26 cellular contexts compared by ENCODE assay signal in the genomic region with DNA sequence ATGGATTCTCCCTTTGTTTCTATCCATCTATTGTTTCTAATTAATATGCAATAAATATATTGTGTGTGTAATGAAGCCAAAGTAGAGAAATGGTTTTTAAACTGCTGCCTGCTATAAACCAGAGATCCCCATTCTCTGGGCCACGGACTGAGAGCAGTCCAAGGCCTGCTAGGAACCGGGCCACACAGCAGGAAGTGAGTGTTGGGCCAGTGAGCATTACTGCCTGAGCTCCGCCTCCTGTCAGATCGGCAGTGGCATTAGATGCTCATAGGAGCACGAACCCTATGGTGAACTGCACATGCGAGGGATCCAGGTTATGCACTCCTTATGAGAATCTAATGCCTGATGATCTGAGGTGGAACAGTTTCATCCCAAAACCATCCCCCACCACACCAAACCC.
DNase-seq lines count a peak whose midpoint lies in the region; ATAC-seq, FAIRE-seq and TF ChIP-seq lines count a peak whose summit lies in the region.
"Had no signal": no experiment of that assay in that cellular context is flagged by ENCODE, and none has a peak within 500 bp of the region (broad histone marks: within the 10 kb centered on the region; RNA-seq: fewer than 3 reads in every experiment).

No MANE protein-coding gene starts in this region.

- H3K27me3 Mint-ChIP-seq in CD4-positive, CD25-positive, alpha-beta regulatory T cell = peaks cover 13% of the 10 kb centered on the region
- peaks cover 34% of the 10 kb centered on the region for H3K27me3 Mint-ChIP-seq in astrocyte (ENCODE audit: low read depth, unreplicated experiment)
- H3K27me3 Mint-ChIP-seq in stimulated activated memory B cell treated with anti-CD40 and anti-IgM and Interleukin-4, amounts not matched to agents 10 μg/mL and 1 μg/mL and 100 μg/mL, for 72 hours = peaks cover 29% of the 10 kb centered on the region
- H3K27me3 Mint-ChIP-seq: activated CD4-positive, alpha-beta memory T cell treated with anti-CD3 and anti-CD28 coated beads for 36 hours had no signal

- peaks cover 36% of the 10 kb centered on the region for H3K4me1 ChIP-seq in CD4-positive, CD25-positive, alpha-beta regulatory T cell (ENCODE audit: control insufficient read depth, insufficient read depth, low read length, poor library complexity, severe bottlenecking)
- peaks cover 6% of the 10 kb centered on the region for H3K4me1 ChIP-seq in astrocyte (ENCODE audit: insufficient read depth, low read length)
- peaks cover 0 to 11% of the 10 kb centered on the region in 2 donors for H3K4me1 ChIP-seq in small intestine (ENCODE audit: control insufficient read depth in 2 of 2, insufficient read depth in 1 of 2, low read depth in 1 of 2, low read length in 1 of 2)
- H3K4me1 ChIP-seq: neural progenitor cell, parathyroid adenoma, stomach, thyroid gland had no signal

- H3K4me1 Mint-ChIP-seq in CD4-positive, CD25-positive, alpha-beta regulatory T cell = peaks cover 23 to 51% (median 30%) of the 10 kb centered on the region in 4 donors
- H3K4me1 Mint-ChIP-seq in astrocyte (ENCODE audit: low read depth, unreplicated experiment) = peaks cover 8% of the 10 kb centered on the region
- H3K4me1 Mint-ChIP-seq in stimulated activated memory B cell treated with anti-CD40 and anti-IgM and Interleukin-4, amounts not matched to agents 10 μg/mL and 1 μg/mL and 100 μg/mL, for 72 hours = no peaks in the 10 kb centered on the region

- H3K36me3 ChIP-seq in CD4-positive, CD25-positive, alpha-beta regulatory T cell (ENCODE audit: control insufficient read depth, insufficient read depth, low read length) = no peaks in the 10 kb centered on the region
- no peaks in the 10 kb centered on the region for H3K36me3 ChIP-seq in astrocyte (ENCODE audit: insufficient read depth, low read length)
- no peaks in the 10 kb centered on the region for H3K36me3 ChIP-seq in small intestine (ENCODE audit: control insufficient read depth in 2 of 2, insufficient read depth in 2 of 2, low read length in 2 of 2)
- H3K36me3 ChIP-seq: neural progenitor cell, stomach, thyroid gland had no signal

- no peaks in the 10 kb centered on the region for H4K20me1 ChIP-seq in astrocyte (ENCODE audit: insufficient read depth, low read length)

- H3K9ac ChIP-seq in astrocyte (ENCODE audit: low read length) = no peak overlapping the region
- H3K9ac ChIP-seq: neural progenitor cell, parathyroid adenoma had no signal

- peak overlapping the region in 2 of 3 donors; percentile 42 to 78 for H3K27ac Mint-ChIP-seq in CD4-positive, CD25-positive, alpha-beta regulatory T cell
- H3K27ac Mint-ChIP-seq in astrocyte (ENCODE audit: unreplicated experiment) = no peak overlapping the region
- no peak overlapping the region for H3K27ac Mint-ChIP-seq in stimulated activated memory B cell treated with anti-CD40 and anti-IgM and Interleukin-4, amounts not matched to agents 10 μg/mL and 1 μg/mL and 100 μg/mL, for 72 hours
- H3K27ac Mint-ChIP-seq: activated CD4-positive, alpha-beta memory T cell treated with anti-CD3 and anti-CD28 coated beads for 36 hours; activated naive CD4-positive, alpha-beta T cell treated with anti-CD3 and anti-CD28 coated beads, Interleukin-2, amount 10 ng/mL, durations not matched to agents 7 days and 5 days; activated T-helper 1 cell treated with anti-CD3 and anti-CD28 coated beads, Interleukin-12 subunit alpha, Interleukin-12 subunit beta, Interleukin-2, Interleukin-4 antibody, amounts not matched to agents 30 ng/mL and 10 ng/mL and 1 ng/mL, durations not matched to agents 14 hours and 24 hours and 36 hours; neural progenitor cell had no signal

- FAIRE-seq in astrocyte (lab: Jason Lieb, UNC) = no peak
- FAIRE-seq in small intestine (lab: Jason Lieb, UNC) = no peak
- FAIRE-seq: G401.6 had no signal

- no peak overlapping the region for H3K4me2 ChIP-seq in astrocyte (ENCODE audit: low read length)
- H3K4me2 ChIP-seq: neural progenitor cell had no signal

- TF ChIP-seq CTCF in astrocyte (IDR thresholded peaks at IDR 0.05; ENCODE audit: insufficient read depth, low read depth, low read length) = no peak

- H3K36me3 Mint-ChIP-seq in CD4-positive, CD25-positive, alpha-beta regulatory T cell = no peaks in the 10 kb centered on the region
- H3K36me3 Mint-ChIP-seq in astrocyte (ENCODE audit: low read depth, unreplicated experiment) = no peaks in the 10 kb centered on the region
- no peaks in the 10 kb centered on the region for H3K36me3 Mint-ChIP-seq in stimulated activated memory B cell treated with anti-CD40 and anti-IgM and Interleukin-4, amounts not matched to agents 10 μg/mL and 1 μg/mL and 100 μg/mL, for 72 hours
- H3K36me3 Mint-ChIP-seq: activated CD4-positive, alpha-beta memory T cell treated with anti-CD3 and anti-CD28 coated beads for 36 hours; neural progenitor cell had no signal

- no peak overlapping the region for H3K27ac ChIP-seq in CD4-positive, CD25-positive, alpha-beta regulatory T cell (ENCODE audit: insufficient read depth, low read length, poor library complexity, severe bottlenecking)
- H3K27ac ChIP-seq in astrocyte (ENCODE audit: low read depth, low read length) = peak overlapping the region; percentile 82
- H3K27ac ChIP-seq in small intestine (ENCODE audit: low read depth in 1 of 2, low read length in 1 of 2) = no peak overlapping the region
- H3K27ac ChIP-seq: neural progenitor cell, parathyroid adenoma, stomach, thyroid gland had no signal

- no peaks in the 10 kb centered on the region for H3K79me2 ChIP-seq in astrocyte (ENCODE audit: insufficient read depth, low read length)
- H3K79me2 ChIP-seq: parathyroid adenoma had no signal

- intact Hi-C loops in left colon (cut with DNase I, micrococcal nuclease) = no loop called here

- peaks cover 0 to 15% (median 0%) of the 10 kb centered on the region in 7 donors for H3K9me3 Mint-ChIP-seq in CD4-positive, CD25-positive, alpha-beta regulatory T cell
- H3K9me3 Mint-ChIP-seq in astrocyte (ENCODE audit: unreplicated experiment) = peaks cover 6% of the 10 kb centered on the region
- H3K9me3 Mint-ChIP-seq in stimulated activated memory B cell treated with anti-CD40 and anti-IgM and Interleukin-4, amounts not matched to agents 10 μg/mL and 1 μg/mL and 100 μg/mL, for 72 hours = no peaks in the 10 kb centered on the region
- H3K9me3 Mint-ChIP-seq: activated T-helper 1 cell treated with anti-CD3 and anti-CD28 coated beads, Interleukin-12 subunit alpha, Interleukin-12 subunit beta, Interleukin-2, Interleukin-4 antibody, amounts not matched to agents 30 ng/mL and 10 ng/mL and 1 ng/mL, durations not matched to agents 14 hours and 24 hours and 36 hours; neural progenitor cell had no signal

- H3K9me3 ChIP-seq in CD4-positive, CD25-positive, alpha-beta regulatory T cell (ENCODE audit: control insufficient read depth in 2 of 2, low read length in 2 of 2) = no peaks in the 10 kb centered on the region
- H3K9me3 ChIP-seq in astrocyte (ENCODE audit: insufficient read depth, low read depth, low read length) = no peaks in the 10 kb centered on the region
- no peaks in the 10 kb centered on the region for H3K9me3 ChIP-seq in small intestine (ENCODE audit: control insufficient read depth, low read depth)
- H3K9me3 ChIP-seq: stomach, thyroid gland had no signal

- no peak overlapping the region for H3K4me3 Mint-ChIP-seq in CD4-positive, CD25-positive, alpha-beta regulatory T cell
- H3K4me3 Mint-ChIP-seq in astrocyte (ENCODE audit: unreplicated experiment) = no peak overlapping the region
- H3K4me3 Mint-ChIP-seq in stimulated activated memory B cell treated with anti-CD40 and anti-IgM and Interleukin-4, amounts not matched to agents 10 μg/mL and 1 μg/mL and 100 μg/mL, for 72 hours = no peak overlapping the region
- H3K4me3 Mint-ChIP-seq: activated CD4-positive, alpha-beta memory T cell treated with anti-CD3 and anti-CD28 coated beads for 36 hours; activated naive CD4-positive, alpha-beta T cell treated with anti-CD3 and anti-CD28 coated beads, Interleukin-2, amount 10 ng/mL, durations not matched to agents 7 days and 5 days; activated T-helper 1 cell treated with anti-CD3 and anti-CD28 coated beads, Interleukin-12 subunit alpha, Interleukin-12 subunit beta, Interleukin-2, Interleukin-4 antibody, amounts not matched to agents 30 ng/mL and 10 ng/mL and 1 ng/mL, durations not matched to agents 14 hours and 24 hours and 36 hours; immature natural killer cell; neural progenitor cell had no signal

- DNase-seq in CD4-positive, CD25-positive, alpha-beta regulatory T cell = no peak
- DNase-seq in LHCN-M2 (ENCODE audit: low read depth) = peak; percentile 15
- DNase-seq in astrocyte (ENCODE audit: low read depth) = no peak
- DNase-seq in left colon = no peak
- no peak for DNase-seq in small intestine
- no peak for DNase-seq in NCI-H1417 (lab: John Stamatoyannopoulos, UW)
- DNase-seq in KG1 (lab: John Stamatoyannopoulos, UW) = no peak
- DNase-seq: activated CD4-positive, alpha-beta memory T cell treated with anti-CD3 and anti-CD28 coated beads for 36 hours; activated CD4-positive, alpha-beta T cell treated with anti-CD3 and anti-CD28 coated beads for 1 hour; activated naive CD4-positive, alpha-beta T cell treated with anti-CD3 and anti-CD28 coated beads, Interleukin-2, amount 10 ng/mL, durations not matched to agents 7 days and 5 days; DMS153; immature natural killer cell; NCI-H1105; NCI-H187 treated with DMSO at 0.1 percent for 48 hours; NCI-H2171 treated with DMSO at 0.1 percent for 48 hours; NCI-H510A; Right ventricle myocardium superior; stimulated activated CD4-positive, alpha-beta T cell treated with anti-CD3 and anti-CD28 coated beads, Interleukin-2, amount 100 ng/mL, for 24 hours; stomach; thyroid gland had no signal

- no peak overlapping the region for H3K4me3 ChIP-seq in CD4-positive, CD25-positive, alpha-beta regulatory T cell (ENCODE audit: low read depth, low read length)
- no peak overlapping the region for H3K4me3 ChIP-seq in astrocyte (ENCODE audit: insufficient read depth, low read depth, low read length)
- H3K4me3 ChIP-seq in small intestine (ENCODE audit: low read depth in 1 of 2, low read length in 2 of 2) = no peak overlapping the region
- H3K4me3 ChIP-seq: neural progenitor cell, stomach, thyroid gland had no signal

- H3K27me3 ChIP-seq in CD4-positive, CD25-positive, alpha-beta regulatory T cell (ENCODE audit: control insufficient read depth, insufficient read depth, low read length) = no peaks in the 10 kb centered on the region
- no peaks in the 10 kb centered on the region for H3K27me3 ChIP-seq in astrocyte (ENCODE audit: insufficient read depth, low read length)
- no peaks in the 10 kb centered on the region for H3K27me3 ChIP-seq in small intestine (ENCODE audit: control insufficient read depth in 2 of 2, insufficient read depth in 2 of 2, low read length in 2 of 2)
- H3K27me3 ChIP-seq: neural progenitor cell, stomach, thyroid gland had no signal

- ATAC-seq in CD4-positive, CD25-positive, alpha-beta regulatory T cell (ENCODE audit: low read depth in 2 of 2) = no peak
- peak; percentile 30 for ATAC-seq in left colon
- no peak for ATAC-seq in stimulated activated memory B cell treated with anti-CD40 and anti-IgM and Interleukin-4, amounts not matched to agents 10 μg/mL and 1 μg/mL and 100 μg/mL, for 72 hours
- ATAC-seq: left lobe of liver had no signal

- no peak overlapping the region for H2AFZ ChIP-seq in astrocyte (ENCODE audit: low read depth, low read length)
- H2AFZ ChIP-seq: neural progenitor cell, parathyroid adenoma had no signal

- WGBS in small intestine, 3 donors = 77 to 81% (median 79%) methylated on average over 6 of the region's 6 CpGs

Comparison
In these comparisons a context has a peak if more than half of its experiments do, and no peak if none do; other contexts are left out.
1. H3K27ac Mint-ChIP-seq: peak in CD4-positive, CD25-positive, alpha-beta regulatory T cell (2 of 3); none in astrocyte (single experiment) and stimulated activated memory B cell treated with anti-CD40 and anti-IgM and Interleukin-4, amounts not matched to agents 10 μg/mL and 1 μg/mL and 100 μg/mL, for 72 hours (single experiment).